18 cellular contexts compared by ENCODE assay signal in genomic region chr3:190132376-190132775, GRCh38. TPM values are rescaled to one million over a fixed set of nuclear protein-coding genes. Genes with fewer than 3 reads are reported as not detected.
"Had no signal": no experiment of that assay in that cellular context is flagged by ENCODE, and none has a peak within 500 bp of the region (broad histone marks: within the 10 kb centered on the region; RNA-seq: fewer than 3 reads in every experiment).

No MANE protein-coding gene starts in this region.

- DNase-seq: activated CD4-positive, alpha-beta T cell treated with anti-CD3 and anti-CD28 coated beads, Interleukin-2, amount 10 ng/mL, durations not matched to agents 24 days and 14 days; activated CD8-positive, alpha-beta T cell treated with anti-CD3 and anti-CD28 coated beads for 36 hours; activated naive CD4-positive, alpha-beta T cell treated with Interleukin-2 at 50 U/mL for 16 hours; activated naive CD8-positive, alpha-beta T cell treated with anti-CD3 and anti-CD28 coated beads, Interleukin-2, amount 10 ng/mL, durations not matched to agents 7 days and 5 days; activated T-cell treated with anti-CD3 and anti-CD28 coated beads, Interleukin-2, amount 50 U/mL, for 24 hours; anterior cingulate cortex; caudate nucleus; colonic mucosa; left cardiac atrium; posterior cingulate gyrus; stimulated activated CD4-positive, alpha-beta T cell treated with anti-CD3 and anti-CD28 coated beads, Interleukin-2, amount 100 ng/mL, for 24 hours; stimulated activated naive CD4-positive, alpha-beta T cell treated with Interleukin-2 at 50 U/mL for 16 hours; substantia nigra; tibial artery had no signal

- H3K27ac ChIP-seq: colonic mucosa, gastroesophageal sphincter, tibial artery had no signal

- ATAC-seq: activated CD8-positive, alpha-beta T cell treated with anti-CD3 and anti-CD28 coated beads for 36 hours; gastroesophageal sphincter; left cardiac atrium; natural killer cell treated with Interleukin-12 subunit alpha and Interleukin-12 subunit beta and Interleukin-15 and Interleukin-18, amount 100 ng/mL, for 72 hours had no signal

- H3K27me3 ChIP-seq: colonic mucosa, gastroesophageal sphincter, tibial artery had no signal

- H3K4me3 ChIP-seq: colonic mucosa, gastroesophageal sphincter, lung, tibial artery had no signal

- H3K4me1 ChIP-seq: colonic mucosa, gastroesophageal sphincter had no signal

- H3K9me3 ChIP-seq: colonic mucosa, gastroesophageal sphincter, tibial artery had no signal

- H3K36me3 ChIP-seq: colonic mucosa, gastroesophageal sphincter, tibial artery had no signal

RNA-seq across cellular contexts. Expression of gene P3H2, which starts 11.7 kb away (rescaled TPM):
- total RNA-seq: activated CD4-positive, alpha-beta T cell treated with anti-CD3 and anti-CD28 coated beads, Interleukin-2, amount 10 ng/mL, durations not matched to agents 24 days and 14 days; activated CD8-positive, alpha-beta T cell treated with anti-CD3 and anti-CD28 coated beads for 36 hours; activated naive CD8-positive, alpha-beta T cell treated with anti-CD3 and anti-CD28 coated beads, Interleukin-2, amount 10 ng/mL, durations not matched to agents 7 days and 5 days; activated T-helper 2 cell treated with anti-CD3 and anti-CD28 coated beads, Interferon-gamma antibody, Interleukin-2, Interleukin-4, amounts not matched to agents 10 μg/mL and 5 μg/mL and 100 μg/mL, durations not matched to agents 14 hours and 24 hours and 36 hours; natural killer cell treated with Interleukin-12 subunit alpha and Interleukin-12 subunit beta and Interleukin-15 and Interleukin-18, amount 100 ng/mL, for 72 hours had no signal
